2 cellular contexts compared by ENCODE assay signal in the genomic region with DNA sequence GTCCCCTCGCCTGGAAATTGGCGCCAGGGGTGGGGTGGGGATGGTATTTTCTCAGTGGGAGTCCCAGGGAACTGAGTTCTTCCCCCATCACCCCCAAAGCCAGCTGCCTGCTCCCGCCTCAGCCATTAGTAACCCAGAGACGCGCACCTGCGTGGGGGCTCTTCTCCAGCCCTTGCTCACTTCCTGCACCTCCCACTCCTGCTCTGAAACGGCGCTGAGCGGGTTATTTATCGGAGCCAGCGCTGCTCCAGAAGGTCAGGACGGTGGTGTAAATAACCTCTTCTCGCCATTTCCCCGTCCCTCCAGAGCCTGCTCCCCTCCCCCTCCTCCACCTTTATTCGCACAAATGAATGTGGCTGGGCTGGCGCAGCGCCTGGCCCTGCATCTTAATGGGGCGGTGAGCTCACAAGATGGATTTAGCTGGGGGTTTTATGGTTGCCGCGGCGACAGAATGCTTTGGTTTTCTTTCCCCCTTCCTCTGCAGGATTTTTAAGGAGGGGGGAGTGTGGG.
TF ChIP-seq lines count a peak whose summit lies in the region.

No MANE protein-coding gene starts in this region.

TF ChIP-seq in GM23338, 12 proteins besides CTCF, POLR2A, EP300 and RAD21:
- TF ChIP-seq STAT1 (IDR thresholded peaks at IDR 0.05; ENCODE audit: unreplicated experiment): no peak
- no peak for TF ChIP-seq EZH2 (IDR thresholded peaks at IDR 0.05; ENCODE audit: low read depth, unreplicated experiment)
- TF ChIP-seq EZH2phosphoT487 (IDR thresholded peaks at IDR 0.05; ENCODE audit: unreplicated experiment): no peak
- no peak for TF ChIP-seq CREB1 (CRISPR knock-in tag; IDR thresholded peaks at IDR 0.05; ENCODE audit: low read depth)
- TF ChIP-seq POLR2AphosphoS5 (IDR thresholded peaks at IDR 0.05; ENCODE audit: low read depth): 0 out of 2 replicates have a peak, but pooled peaks have one; percentile 41
- TF ChIP-seq, protein P1, sequence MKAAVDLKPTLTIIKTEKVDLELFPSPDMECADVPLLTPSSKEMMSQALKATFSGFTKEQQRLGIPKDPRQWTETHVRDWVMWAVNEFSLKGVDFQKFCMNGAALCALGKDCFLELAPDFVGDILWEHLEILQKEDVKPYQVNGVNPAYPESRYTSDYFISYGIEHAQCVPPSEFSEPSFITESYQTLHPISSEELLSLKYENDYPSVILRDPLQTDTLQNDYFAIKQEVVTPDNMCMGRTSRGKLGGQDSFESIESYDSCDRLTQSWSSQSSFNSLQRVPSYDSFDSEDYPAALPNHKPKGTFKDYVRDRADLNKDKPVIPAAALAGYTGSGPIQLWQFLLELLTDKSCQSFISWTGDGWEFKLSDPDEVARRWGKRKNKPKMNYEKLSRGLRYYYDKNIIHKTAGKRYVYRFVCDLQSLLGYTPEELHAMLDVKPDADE (IDR thresholded peaks at IDR 0.05): no peak
- TF ChIP-seq, protein P2, sequence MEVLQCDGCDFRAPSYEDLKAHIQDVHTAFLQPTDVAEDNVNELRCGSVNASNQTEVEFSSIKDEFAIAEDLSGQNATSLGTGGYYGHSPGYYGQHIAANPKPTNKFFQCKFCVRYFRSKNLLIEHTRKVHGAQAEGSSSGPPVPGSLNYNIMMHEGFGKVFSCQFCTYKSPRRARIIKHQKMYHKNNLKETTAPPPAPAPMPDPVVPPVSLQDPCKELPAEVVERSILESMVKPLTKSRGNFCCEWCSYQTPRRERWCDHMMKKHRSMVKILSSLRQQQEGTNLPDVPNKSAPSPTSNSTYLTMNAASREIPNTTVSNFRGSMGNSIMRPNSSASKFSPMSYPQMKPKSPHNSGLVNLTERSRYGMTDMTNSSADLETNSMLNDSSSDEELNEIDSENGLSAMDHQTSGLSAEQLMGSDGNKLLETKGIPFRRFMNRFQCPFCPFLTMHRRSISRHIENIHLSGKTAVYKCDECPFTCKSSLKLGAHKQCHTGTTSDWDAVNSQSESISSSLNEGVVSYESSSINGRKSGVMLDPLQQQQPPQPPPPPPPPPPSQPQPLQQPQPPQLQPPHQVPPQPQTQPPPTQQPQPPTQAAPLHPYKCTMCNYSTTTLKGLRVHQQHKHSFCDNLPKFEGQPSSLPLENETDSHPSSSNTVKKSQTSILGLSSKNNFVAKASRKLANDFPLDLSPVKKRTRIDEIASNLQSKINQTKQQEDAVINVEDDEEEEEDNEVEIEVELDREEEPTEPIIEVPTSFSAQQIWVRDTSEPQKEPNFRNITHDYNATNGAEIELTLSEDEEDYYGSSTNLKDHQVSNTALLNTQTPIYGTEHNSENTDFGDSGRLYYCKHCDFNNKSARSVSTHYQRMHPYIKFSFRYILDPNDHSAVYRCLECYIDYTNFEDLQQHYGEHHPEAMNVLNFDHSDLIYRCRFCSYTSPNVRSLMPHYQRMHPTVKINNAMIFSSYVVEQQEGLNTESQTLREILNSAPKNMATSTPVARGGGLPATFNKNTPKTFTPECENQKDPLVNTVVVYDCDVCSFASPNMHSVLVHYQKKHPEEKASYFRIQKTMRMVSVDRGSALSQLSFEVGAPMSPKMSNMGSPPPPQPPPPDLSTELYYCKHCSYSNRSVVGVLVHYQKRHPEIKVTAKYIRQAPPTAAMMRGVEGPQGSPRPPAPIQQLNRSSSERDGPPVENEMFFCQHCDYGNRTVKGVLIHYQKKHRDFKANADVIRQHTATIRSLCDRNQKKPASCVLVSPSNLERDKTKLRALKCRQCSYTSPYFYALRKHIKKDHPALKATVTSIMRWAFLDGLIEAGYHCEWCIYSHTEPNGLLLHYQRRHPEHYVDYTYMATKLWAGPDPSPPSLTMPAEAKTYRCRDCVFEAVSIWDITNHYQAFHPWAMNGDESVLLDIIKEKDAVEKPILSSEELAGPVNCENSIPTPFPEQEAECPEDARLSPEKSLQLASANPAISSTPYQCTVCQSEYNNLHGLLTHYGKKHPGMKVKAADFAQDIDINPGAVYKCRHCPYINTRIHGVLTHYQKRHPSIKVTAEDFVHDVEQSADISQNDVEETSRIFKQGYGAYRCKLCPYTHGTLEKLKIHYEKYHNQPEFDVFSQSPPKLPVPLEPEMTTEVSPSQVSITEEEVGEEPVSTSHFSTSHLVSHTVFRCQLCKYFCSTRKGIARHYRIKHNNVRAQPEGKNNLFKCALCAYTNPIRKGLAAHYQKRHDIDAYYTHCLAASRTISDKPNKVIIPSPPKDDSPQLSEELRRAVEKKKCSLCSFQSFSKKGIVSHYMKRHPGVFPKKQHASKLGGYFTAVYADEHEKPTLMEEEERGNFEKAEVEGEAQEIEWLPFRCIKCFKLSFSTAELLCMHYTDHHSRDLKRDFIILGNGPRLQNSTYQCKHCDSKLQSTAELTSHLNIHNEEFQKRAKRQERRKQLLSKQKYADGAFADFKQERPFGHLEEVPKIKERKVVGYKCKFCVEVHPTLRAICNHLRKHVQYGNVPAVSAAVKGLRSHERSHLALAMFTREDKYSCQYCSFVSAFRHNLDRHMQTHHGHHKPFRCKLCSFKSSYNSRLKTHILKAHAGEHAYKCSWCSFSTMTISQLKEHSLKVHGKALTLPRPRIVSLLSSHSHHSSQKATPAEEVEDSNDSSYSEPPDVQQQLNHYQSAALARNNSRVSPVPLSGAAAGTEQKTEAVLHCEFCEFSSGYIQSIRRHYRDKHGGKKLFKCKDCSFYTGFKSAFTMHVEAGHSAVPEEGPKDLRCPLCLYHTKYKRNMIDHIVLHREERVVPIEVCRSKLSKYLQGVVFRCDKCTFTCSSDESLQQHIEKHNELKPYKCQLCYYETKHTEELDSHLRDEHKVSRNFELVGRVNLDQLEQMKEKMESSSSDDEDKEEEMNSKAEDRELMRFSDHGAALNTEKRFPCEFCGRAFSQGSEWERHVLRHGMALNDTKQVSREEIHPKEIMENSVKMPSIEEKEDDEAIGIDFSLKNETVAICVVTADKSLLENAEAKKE (CRISPR knock-in tag; IDR thresholded peaks at IDR 0.05): no peak
- no peak for TF ChIP-seq NANOG (IDR thresholded peaks at IDR 0.05; ENCODE audit: borderline replicate concordance)
TF ChIP-seq in GM23338: peak in this region for 1.

TF ChIP-seq in H1, 55 proteins besides CTCF, POLR2A, EP300 and RAD21 (continues in another document):
- TF ChIP-seq CREB1 (IDR thresholded peaks at IDR 0.05) (no peak), SIN3A (conservative IDR thresholded peaks at IDR 0.05 in 1 of 2, IDR thresholded peaks at IDR 0.05 in 1 of 2; ENCODE audit: low read depth in 1 of 2, low read length in 2 of 2) (peak in 1 of 2 experiments; percentile 52; a peak in 1 of 4 replicates), MAFK (IDR thresholded peaks at IDR 0.05; ENCODE audit: low read depth, low read length) (no peak), KDM4A (IDR thresholded peaks at IDR 0.05; ENCODE audit: low read depth, low read length, severe bottlenecking) (no peak), TBP (IDR thresholded peaks at IDR 0.05; ENCODE audit: low read depth, low read length) (no peak), POU5F1 (IDR thresholded peaks at IDR 0.05; ENCODE audit: low read depth, low read length) (0 out of 2 replicates have a peak, but pooled peaks have one; percentile 42), NANOG (IDR thresholded peaks at IDR 0.05; ENCODE audit: insufficient read depth, low read depth, low read length, poor library complexity, severe bottlenecking) (peak; percentile 64), EZH2 (IDR thresholded peaks at IDR 0.05; ENCODE audit: low read depth, low read length, severe bottlenecking) (no peak), SRF (IDR thresholded peaks at IDR 0.05; ENCODE audit: low read depth, low read length) (no peak), ZNF274 (IDR thresholded peaks at IDR 0.05; ENCODE audit: borderline replicate concordance, extremely low read depth, low read length) (no peak), NRF1 (IDR thresholded peaks at IDR 0.05; ENCODE audit: low read depth, low read length) (no peak), CTBP2 (IDR thresholded peaks at IDR 0.05; ENCODE audit: borderline replicate concordance, insufficient read depth, insufficient read length, low read length) (no peak), KDM1A (IDR thresholded peaks at IDR 0.05; ENCODE audit: borderline replicate concordance, low read length) (no peak), ASH2L (IDR thresholded peaks at IDR 0.05; ENCODE audit: low read length) (peak; percentile 87), EGR1 (IDR thresholded peaks at IDR 0.05; ENCODE audit: borderline replicate concordance, low read depth, low read length) (no peak), JUND (IDR thresholded peaks at IDR 0.05; ENCODE audit: low read length) (peak; percentile 28; the same call in 1 of the 2 replicates), POLR2AphosphoS5 (IDR thresholded peaks at IDR 0.05; ENCODE audit: low read depth, low read length) (peak; percentile 28; the same call in 1 of the 2 replicates), SUZ12 (IDR thresholded peaks at IDR 0.05; ENCODE audit: low read length) (no peak), SP2 (IDR thresholded peaks at IDR 0.05; ENCODE audit: low read length) (no peak), TAF1 (IDR thresholded peaks at IDR 0.05; ENCODE audit: low read depth, low read length) (peak; percentile 49; the same call in 1 of the 2 replicates)
- TF ChIP-seq, protein P3, sequence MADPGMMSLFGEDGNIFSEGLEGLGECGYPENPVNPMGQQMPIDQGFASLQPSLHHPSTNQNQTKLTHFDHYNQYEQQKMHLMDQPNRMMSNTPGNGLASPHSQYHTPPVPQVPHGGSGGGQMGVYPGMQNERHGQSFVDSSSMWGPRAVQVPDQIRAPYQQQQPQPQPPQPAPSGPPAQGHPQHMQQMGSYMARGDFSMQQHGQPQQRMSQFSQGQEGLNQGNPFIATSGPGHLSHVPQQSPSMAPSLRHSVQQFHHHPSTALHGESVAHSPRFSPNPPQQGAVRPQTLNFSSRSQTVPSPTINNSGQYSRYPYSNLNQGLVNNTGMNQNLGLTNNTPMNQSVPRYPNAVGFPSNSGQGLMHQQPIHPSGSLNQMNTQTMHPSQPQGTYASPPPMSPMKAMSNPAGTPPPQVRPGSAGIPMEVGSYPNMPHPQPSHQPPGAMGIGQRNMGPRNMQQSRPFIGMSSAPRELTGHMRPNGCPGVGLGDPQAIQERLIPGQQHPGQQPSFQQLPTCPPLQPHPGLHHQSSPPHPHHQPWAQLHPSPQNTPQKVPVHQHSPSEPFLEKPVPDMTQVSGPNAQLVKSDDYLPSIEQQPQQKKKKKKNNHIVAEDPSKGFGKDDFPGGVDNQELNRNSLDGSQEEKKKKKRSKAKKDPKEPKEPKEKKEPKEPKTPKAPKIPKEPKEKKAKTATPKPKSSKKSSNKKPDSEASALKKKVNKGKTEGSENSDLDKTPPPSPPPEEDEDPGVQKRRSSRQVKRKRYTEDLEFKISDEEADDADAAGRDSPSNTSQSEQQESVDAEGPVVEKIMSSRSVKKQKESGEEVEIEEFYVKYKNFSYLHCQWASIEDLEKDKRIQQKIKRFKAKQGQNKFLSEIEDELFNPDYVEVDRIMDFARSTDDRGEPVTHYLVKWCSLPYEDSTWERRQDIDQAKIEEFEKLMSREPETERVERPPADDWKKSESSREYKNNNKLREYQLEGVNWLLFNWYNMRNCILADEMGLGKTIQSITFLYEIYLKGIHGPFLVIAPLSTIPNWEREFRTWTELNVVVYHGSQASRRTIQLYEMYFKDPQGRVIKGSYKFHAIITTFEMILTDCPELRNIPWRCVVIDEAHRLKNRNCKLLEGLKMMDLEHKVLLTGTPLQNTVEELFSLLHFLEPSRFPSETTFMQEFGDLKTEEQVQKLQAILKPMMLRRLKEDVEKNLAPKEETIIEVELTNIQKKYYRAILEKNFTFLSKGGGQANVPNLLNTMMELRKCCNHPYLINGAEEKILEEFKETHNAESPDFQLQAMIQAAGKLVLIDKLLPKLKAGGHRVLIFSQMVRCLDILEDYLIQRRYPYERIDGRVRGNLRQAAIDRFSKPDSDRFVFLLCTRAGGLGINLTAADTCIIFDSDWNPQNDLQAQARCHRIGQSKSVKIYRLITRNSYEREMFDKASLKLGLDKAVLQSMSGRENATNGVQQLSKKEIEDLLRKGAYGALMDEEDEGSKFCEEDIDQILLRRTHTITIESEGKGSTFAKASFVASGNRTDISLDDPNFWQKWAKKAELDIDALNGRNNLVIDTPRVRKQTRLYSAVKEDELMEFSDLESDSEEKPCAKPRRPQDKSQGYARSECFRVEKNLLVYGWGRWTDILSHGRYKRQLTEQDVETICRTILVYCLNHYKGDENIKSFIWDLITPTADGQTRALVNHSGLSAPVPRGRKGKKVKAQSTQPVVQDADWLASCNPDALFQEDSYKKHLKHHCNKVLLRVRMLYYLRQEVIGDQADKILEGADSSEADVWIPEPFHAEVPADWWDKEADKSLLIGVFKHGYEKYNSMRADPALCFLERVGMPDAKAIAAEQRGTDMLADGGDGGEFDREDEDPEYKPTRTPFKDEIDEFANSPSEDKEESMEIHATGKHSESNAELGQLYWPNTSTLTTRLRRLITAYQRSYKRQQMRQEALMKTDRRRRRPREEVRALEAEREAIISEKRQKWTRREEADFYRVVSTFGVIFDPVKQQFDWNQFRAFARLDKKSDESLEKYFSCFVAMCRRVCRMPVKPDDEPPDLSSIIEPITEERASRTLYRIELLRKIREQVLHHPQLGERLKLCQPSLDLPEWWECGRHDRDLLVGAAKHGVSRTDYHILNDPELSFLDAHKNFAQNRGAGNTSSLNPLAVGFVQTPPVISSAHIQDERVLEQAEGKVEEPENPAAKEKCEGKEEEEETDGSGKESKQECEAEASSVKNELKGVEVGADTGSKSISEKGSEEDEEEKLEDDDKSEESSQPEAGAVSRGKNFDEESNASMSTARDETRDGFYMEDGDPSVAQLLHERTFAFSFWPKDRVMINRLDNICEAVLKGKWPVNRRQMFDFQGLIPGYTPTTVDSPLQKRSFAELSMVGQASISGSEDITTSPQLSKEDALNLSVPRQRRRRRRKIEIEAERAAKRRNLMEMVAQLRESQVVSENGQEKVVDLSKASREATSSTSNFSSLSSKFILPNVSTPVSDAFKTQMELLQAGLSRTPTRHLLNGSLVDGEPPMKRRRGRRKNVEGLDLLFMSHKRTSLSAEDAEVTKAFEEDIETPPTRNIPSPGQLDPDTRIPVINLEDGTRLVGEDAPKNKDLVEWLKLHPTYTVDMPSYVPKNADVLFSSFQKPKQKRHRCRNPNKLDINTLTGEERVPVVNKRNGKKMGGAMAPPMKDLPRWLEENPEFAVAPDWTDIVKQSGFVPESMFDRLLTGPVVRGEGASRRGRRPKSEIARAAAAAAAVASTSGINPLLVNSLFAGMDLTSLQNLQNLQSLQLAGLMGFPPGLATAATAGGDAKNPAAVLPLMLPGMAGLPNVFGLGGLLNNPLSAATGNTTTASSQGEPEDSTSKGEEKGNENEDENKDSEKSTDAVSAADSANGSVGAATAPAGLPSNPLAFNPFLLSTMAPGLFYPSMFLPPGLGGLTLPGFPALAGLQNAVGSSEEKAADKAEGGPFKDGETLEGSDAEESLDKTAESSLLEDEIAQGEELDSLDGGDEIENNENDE (IDR thresholded peaks at IDR 0.05; ENCODE audit: insufficient replicate concordance, low read length): no peak
- TF ChIP-seq, protein P4, sequence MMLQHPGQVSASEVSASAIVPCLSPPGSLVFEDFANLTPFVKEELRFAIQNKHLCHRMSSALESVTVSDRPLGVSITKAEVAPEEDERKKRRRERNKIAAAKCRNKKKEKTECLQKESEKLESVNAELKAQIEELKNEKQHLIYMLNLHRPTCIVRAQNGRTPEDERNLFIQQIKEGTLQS (IDR thresholded peaks at IDR 0.05; ENCODE audit: insufficient read depth, low read depth, low read length): no peak
- TF ChIP-seq, protein P5, sequence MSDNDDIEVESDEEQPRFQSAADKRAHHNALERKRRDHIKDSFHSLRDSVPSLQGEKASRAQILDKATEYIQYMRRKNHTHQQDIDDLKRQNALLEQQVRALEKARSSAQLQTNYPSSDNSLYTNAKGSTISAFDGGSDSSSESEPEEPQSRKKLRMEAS (IDR thresholded peaks at IDR 0.05): no peak
- TF ChIP-seq, protein P6, sequence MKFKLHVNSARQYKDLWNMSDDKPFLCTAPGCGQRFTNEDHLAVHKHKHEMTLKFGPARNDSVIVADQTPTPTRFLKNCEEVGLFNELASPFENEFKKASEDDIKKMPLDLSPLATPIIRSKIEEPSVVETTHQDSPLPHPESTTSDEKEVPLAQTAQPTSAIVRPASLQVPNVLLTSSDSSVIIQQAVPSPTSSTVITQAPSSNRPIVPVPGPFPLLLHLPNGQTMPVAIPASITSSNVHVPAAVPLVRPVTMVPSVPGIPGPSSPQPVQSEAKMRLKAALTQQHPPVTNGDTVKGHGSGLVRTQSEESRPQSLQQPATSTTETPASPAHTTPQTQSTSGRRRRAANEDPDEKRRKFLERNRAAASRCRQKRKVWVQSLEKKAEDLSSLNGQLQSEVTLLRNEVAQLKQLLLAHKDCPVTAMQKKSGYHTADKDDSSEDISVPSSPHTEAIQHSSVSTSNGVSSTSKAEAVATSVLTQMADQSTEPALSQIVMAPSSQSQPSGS (IDR thresholded peaks at IDR 0.05; ENCODE audit: low read length): peak; percentile 35; the same call in 1 of the 2 replicates
